In the genomic region with DNA sequence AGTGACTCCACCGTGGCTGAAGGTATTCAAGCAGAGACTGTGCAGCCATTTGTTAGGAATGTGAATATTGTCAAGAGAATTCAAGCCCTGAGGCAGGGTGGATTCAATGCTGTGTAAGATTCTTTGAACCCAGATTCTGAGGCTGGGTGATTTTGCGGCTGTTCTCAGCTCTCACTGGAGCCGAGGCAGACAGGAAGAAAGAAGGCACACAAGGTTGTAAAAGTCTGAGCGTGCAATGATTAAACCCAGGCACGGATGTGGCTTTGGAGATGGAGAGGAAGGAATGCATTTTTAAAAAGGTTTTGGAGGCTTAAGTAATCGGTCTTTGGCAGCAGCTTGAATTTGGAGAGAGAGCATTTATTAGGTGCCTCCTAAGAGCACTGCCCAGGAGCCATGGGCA, we compare ENCODE assay signal across 12 cellular contexts.
DNase-seq lines count a peak whose midpoint lies in the region; ATAC-seq and TF ChIP-seq lines count a peak whose summit lies in the region.
"Had no signal": no experiment of that assay in that cellular context is flagged by ENCODE, and none has a peak within 500 bp of the region (broad histone marks: within the 10 kb centered on the region; RNA-seq: fewer than 3 reads in every experiment).

No MANE protein-coding gene starts in this region.

- ATAC-seq in activated CD4-positive, alpha-beta T cell treated with anti-CD3 and anti-CD28 coated beads for 36 hours = peak; percentile 50
- peak; percentile 80 for ATAC-seq in SK-N-SH treated with all-trans-retinoic acid at 6 μM for 48 hours
- ATAC-seq in HG03565 (IDR thresholded peaks at IDR 0.05; ENCODE audit: unreplicated experiment) = no peak
- ATAC-seq in HG03432 (IDR thresholded peaks at IDR 0.05; ENCODE audit: unreplicated experiment) = no peak
- ATAC-seq: HepG2 had no signal

- H3K4me3 ChIP-seq in stomach smooth muscle (ENCODE audit: low read length in 2 of 2) = peak overlapping the region in 1 of 2 donors; percentile 13
- H3K4me3 ChIP-seq: colonic mucosa had no signal

- CTCF ChIA-PET in activated CD4-positive, alpha-beta T cell treated with anti-CD3 and anti-CD28 coated beads for 36 hours (lab: Charles Lee) = interaction anchor here (1.0 to 5.3 kb wide), 5 partner anchors 13 to 349 kb away, joined by 3 to 47 read pairs (median 3); a partner anchor contains a TSS

- DNase-seq in activated CD4-positive, alpha-beta T cell treated with anti-CD3 and anti-CD28 coated beads for 36 hours = peak; percentile 52
- DNase-seq in activated CD4-positive, alpha-beta T cell treated with anti-CD3 and anti-CD28 coated beads, Interleukin-2, amount 50 U/mL, for 1 hour = no peak
- DNase-seq in fibroblast of gingiva (ENCODE audit: low read depth) (peak; percentile 91), SKM-1 (lab: John Stamatoyannopoulos, UW; ENCODE audit: unreplicated experiment) (no peak)
- DNase-seq: AML-193, colonic mucosa had no signal

- H3K9me3 ChIP-seq in stomach smooth muscle (ENCODE audit: control insufficient read depth in 2 of 2, low read length in 2 of 2) = no peaks in the 10 kb centered on the region
- H3K9me3 ChIP-seq: colonic mucosa had no signal

- intact Hi-C loops in activated CD4-positive, alpha-beta T cell treated with anti-CD3 and anti-CD28 coated beads for 36 hours (cut with DNase I, micrococcal nuclease) = loop anchor here in 1 of 2 experiments (10.0 kb wide), 1 partner anchor 615 kb away; no protein-coding TSS in a partner anchor

- peak overlapping the region; percentile 63 for H3K27ac ChIP-seq in stomach smooth muscle (ENCODE audit: low read length)
- H3K27ac ChIP-seq: colonic mucosa had no signal

- peak overlapping the region; percentile 28 for H3K27ac Mint-ChIP-seq in activated CD4-positive, alpha-beta T cell treated with anti-CD3 and anti-CD28 coated beads for 36 hours
- H3K27ac Mint-ChIP-seq: memory B cell had no signal

- no peaks in the 10 kb centered on the region for H3K27me3 Mint-ChIP-seq in activated CD4-positive, alpha-beta T cell treated with anti-CD3 and anti-CD28 coated beads for 36 hours

- no peaks in the 10 kb centered on the region for H3K36me3 ChIP-seq in stomach smooth muscle (ENCODE audit: control insufficient read depth in 2 of 2, insufficient read depth in 2 of 2, low read length in 2 of 2)
- H3K36me3 ChIP-seq: colonic mucosa had no signal

- peaks cover 35% of the 10 kb centered on the region for H3K4me1 Mint-ChIP-seq in activated CD4-positive, alpha-beta T cell treated with anti-CD3 and anti-CD28 coated beads for 36 hours

- H3K9me3 Mint-ChIP-seq in activated CD4-positive, alpha-beta T cell treated with anti-CD3 and anti-CD28 coated beads for 36 hours (ENCODE audit: low read depth) = no peaks in the 10 kb centered on the region
- H3K9me3 Mint-ChIP-seq: memory B cell had no signal

- no peaks in the 10 kb centered on the region for H3K36me3 Mint-ChIP-seq in activated CD4-positive, alpha-beta T cell treated with anti-CD3 and anti-CD28 coated beads for 36 hours (ENCODE audit: low read depth)
- H3K36me3 Mint-ChIP-seq: memory B cell had no signal

- H3K27me3 ChIP-seq in stomach smooth muscle (ENCODE audit: control insufficient read depth in 1 of 2, insufficient read depth in 2 of 2, low read length in 2 of 2) = no peaks in the 10 kb centered on the region
- H3K27me3 ChIP-seq: colonic mucosa had no signal

- peaks cover 20% of the 10 kb centered on the region for H3K4me1 ChIP-seq in stomach smooth muscle (ENCODE audit: control insufficient read depth, insufficient read depth, low read length)

- POLR2A ChIA-PET in activated CD4-positive, alpha-beta T cell treated with anti-CD3 and anti-CD28 coated beads for 36 hours (lab: Charles Lee) = interaction anchor here (0.6 kb wide), 1 partner anchor 346 kb away, joined by 3 read pairs; a partner anchor contains a TSS

- H3K4me3 Mint-ChIP-seq in activated CD4-positive, alpha-beta T cell treated with anti-CD3 and anti-CD28 coated beads for 36 hours = peak overlapping the region; percentile 0
- H3K4me3 Mint-ChIP-seq: memory B cell had no signal

- H3K9ac ChIP-seq in stomach smooth muscle (ENCODE audit: low read length in 2 of 2) = peak overlapping the region in 1 of 2 donors; percentile 19

TF ChIP-seq in SK-N-SH treated with all-trans-retinoic acid at 6 μM for 48 hours, 23 proteins besides CTCF, POLR2A, EP300 and RAD21:
- TF ChIP-seq OSR1 (CRISPR knock-in tag; IDR thresholded peaks at IDR 0.05) = no peak
- TF ChIP-seq ZFP3 (CRISPR knock-in tag; IDR thresholded peaks at IDR 0.05) = no peak
- TF ChIP-seq, protein P1, sequence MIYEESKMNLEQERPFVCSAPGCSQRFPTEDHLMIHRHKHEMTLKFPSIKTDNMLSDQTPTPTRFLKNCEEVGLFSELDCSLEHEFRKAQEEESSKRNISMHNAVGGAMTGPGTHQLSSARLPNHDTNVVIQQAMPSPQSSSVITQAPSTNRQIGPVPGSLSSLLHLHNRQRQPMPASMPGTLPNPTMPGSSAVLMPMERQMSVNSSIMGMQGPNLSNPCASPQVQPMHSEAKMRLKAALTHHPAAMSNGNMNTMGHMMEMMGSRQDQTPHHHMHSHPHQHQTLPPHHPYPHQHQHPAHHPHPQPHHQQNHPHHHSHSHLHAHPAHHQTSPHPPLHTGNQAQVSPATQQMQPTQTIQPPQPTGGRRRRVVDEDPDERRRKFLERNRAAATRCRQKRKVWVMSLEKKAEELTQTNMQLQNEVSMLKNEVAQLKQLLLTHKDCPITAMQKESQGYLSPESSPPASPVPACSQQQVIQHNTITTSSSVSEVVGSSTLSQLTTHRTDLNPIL (CRISPR knock-in tag; IDR thresholded peaks at IDR 0.05; ENCODE audit: low read depth) = no peak
- TF ChIP-seq CSDC2 (CRISPR knock-in tag; IDR thresholded peaks at IDR 0.05) = no peak
- TF ChIP-seq RARB (CRISPR knock-in tag; IDR thresholded peaks at IDR 0.05) = no peak
- TF ChIP-seq ISL1 (CRISPR knock-in tag; IDR thresholded peaks at IDR 0.05) = peak; percentile 55
- TF ChIP-seq ZNF565 (CRISPR knock-in tag; conservative IDR thresholded peaks at IDR 0.05; ENCODE audit: low read depth) = no peak
- no peak for TF ChIP-seq ZNF70 (CRISPR knock-in tag; IDR thresholded peaks at IDR 0.05)
TF ChIP-seq in SK-N-SH treated with all-trans-retinoic acid at 6 μM for 48 hours: peak in this region for 1.

Comparison
In these comparisons a context has a peak if more than half of its experiments do, and no peak if none do; other contexts are left out.
1. DNase-seq: peak in activated CD4-positive, alpha-beta T cell treated with anti-CD3 and anti-CD28 coated beads for 36 hours (single experiment) and fibroblast of gingiva (single experiment); none in activated CD4-positive, alpha-beta T cell treated with anti-CD3 and anti-CD28 coated beads, Interleukin-2, amount 50 U/mL, for 1 hour (single experiment) and SKM-1 (single experiment).
2. ATAC-seq: peak in activated CD4-positive, alpha-beta T cell treated with anti-CD3 and anti-CD28 coated beads for 36 hours (single experiment) and SK-N-SH treated with all-trans-retinoic acid at 6 μM for 48 hours (single experiment); none in HG03565 (single experiment) and HG03432 (single experiment).